ENCODE assay signal across 9 cellular contexts in the genomic region with DNA sequence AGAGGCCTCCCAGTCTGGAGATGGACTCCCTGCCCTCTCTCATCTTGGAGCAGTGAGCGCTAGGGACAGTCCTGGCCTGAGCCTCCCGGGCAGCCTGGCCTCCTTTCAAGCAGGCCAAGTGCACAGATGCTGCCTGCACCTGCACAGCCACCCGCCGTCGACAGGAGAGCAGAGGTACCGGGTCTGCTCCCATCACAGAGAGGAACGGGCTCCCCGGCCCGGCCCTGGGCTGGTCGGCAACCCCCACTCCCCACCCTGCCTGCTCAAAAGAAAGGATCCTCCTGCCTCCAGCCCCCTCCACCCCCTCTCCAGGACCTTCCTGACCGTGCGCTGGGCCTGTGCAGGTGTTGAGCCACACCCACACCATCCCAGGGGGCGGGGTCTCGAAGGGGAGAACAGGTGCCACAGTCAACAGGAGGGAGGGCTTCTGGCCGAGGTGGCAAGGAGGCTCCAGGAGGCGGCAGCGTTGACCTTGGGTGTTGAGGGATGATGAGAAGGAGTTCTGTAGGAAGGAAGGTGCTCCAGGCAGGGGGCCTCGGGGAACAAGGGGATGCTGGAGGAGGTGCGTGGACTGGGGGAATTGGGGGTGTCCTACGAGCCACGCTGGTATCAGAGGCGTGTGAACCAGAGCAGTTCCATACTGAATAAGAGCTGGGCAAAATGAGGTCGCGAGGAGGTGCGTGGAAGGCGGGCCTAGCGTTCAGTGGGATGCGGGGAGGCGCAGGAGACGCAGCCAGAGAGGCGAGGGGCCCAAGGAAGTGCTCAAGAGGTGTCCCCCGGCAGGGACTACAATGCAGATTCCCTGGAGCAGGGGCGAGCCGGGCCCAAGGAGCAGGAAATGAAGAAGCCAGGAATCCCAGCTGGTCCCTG. TPM values are rescaled to one million over a fixed set of nuclear protein-coding genes. Genes with fewer than 3 reads are reported as not detected.
DNase-seq lines count a peak whose midpoint lies in the region; ATAC-seq, FAIRE-seq and TF ChIP-seq lines count a peak whose summit lies in the region.
"Had no signal": no experiment of that assay in that cellular context is flagged by ENCODE, and none has a peak within 500 bp of the region (broad histone marks: within the 10 kb centered on the region; RNA-seq: fewer than 3 reads in every experiment).

No MANE protein-coding gene starts in this region.

- H3K9me3 Mint-ChIP-seq in CD14-positive monocyte, result peaks cover 0 to 4% (median 0%) of the 10 kb centered on the region in 7 donors

- WGBS in iPS DF 6.9 (ENCODE audit: insufficient coverage, insufficient read length), result no CpG with 5 or more reads among the region's 34 CpGs

- H3K4me3 ChIP-seq in HL-60 (replicated peaks; ENCODE audit: insufficient read depth, low read length), result peak overlapping the region; percentile 15
- H3K4me3 ChIP-seq in iPS DF 6.9 (ENCODE audit: low read length), result peak overlapping the region; percentile 29; the same call in 1 of the 2 replicates
- peak overlapping the region; percentile 8 to 35 for H3K4me3 ChIP-seq in tibial artery

- H3K27ac Mint-ChIP-seq in CD14-positive monocyte (peak overlapping the region in 3 of 7 donors; percentile 40 to 75 (median 51)), T-helper 17 cell (no peak overlapping the region)

- no peaks in the 10 kb centered on the region for H3K36me3 Mint-ChIP-seq in CD14-positive monocyte
- H3K36me3 Mint-ChIP-seq in T-helper 17 cell (ENCODE audit: low read depth), result no peaks in the 10 kb centered on the region

- TF ChIP-seq CTCF in CD14-positive monocyte (IDR thresholded peaks at IDR 0.05) (no peak), HL-60 (IDR thresholded peaks at IDR 0.05; ENCODE audit: insufficient read depth, low read length) (no peak), tibial artery (IDR thresholded peaks at IDR 0.05) (no peak)

- ATAC-seq in T-helper 17 cell (no peak), HG03025 (IDR thresholded peaks at IDR 0.05; ENCODE audit: low FRiP score, unreplicated experiment) (no peak)

- H3K27me3 ChIP-seq in HL-60 (ENCODE audit: insufficient read depth, poor library complexity, severe bottlenecking) (no peaks in the 10 kb centered on the region), iPS DF 6.9 (ENCODE audit: control insufficient read depth, insufficient read depth, low read length) (no peaks in the 10 kb centered on the region), tibial artery (peaks cover 6 to 93% of the 10 kb centered on the region in 2 donors)

- no peaks in the 10 kb centered on the region for H3K36me3 ChIP-seq in iPS DF 6.9 (ENCODE audit: control insufficient read depth, insufficient read depth, low read length)
- no peaks in the 10 kb centered on the region for H3K36me3 ChIP-seq in tibial artery

- H3K27me3 Mint-ChIP-seq in CD14-positive monocyte (ENCODE audit: low read depth in 3 of 3), result peaks cover 8 to 64% (median 23%) of the 10 kb centered on the region in 3 donors
- H3K27me3 Mint-ChIP-seq in T-helper 17 cell, result no peaks in the 10 kb centered on the region

- H3K4me3 Mint-ChIP-seq in CD14-positive monocyte (peak overlapping the region; percentile 51 to 86), T-helper 17 cell (peak overlapping the region; percentile 88)

- no peaks in the 10 kb centered on the region for H3K9me3 ChIP-seq in T-helper 17 cell (ENCODE audit: control insufficient read depth, low read length, poor library complexity, severe bottlenecking)
- no peaks in the 10 kb centered on the region for H3K9me3 ChIP-seq in iPS DF 6.9 (ENCODE audit: control insufficient read depth, insufficient read depth, low read length)
- no peaks in the 10 kb centered on the region for H3K9me3 ChIP-seq in tibial artery

- intact Hi-C loops in CD14-positive monocyte (cut with micrococcal nuclease), result loop anchor here in 1 of 2 donors (2.0 to 5.0 kb wide), 3 partner anchors 22 to 313 kb away; a partner anchor contains a TSS
- intact Hi-C loops in tibial artery (cut with DNase I; ENCODE audit: low total_unique reads), result no loop called here

- FAIRE-seq in GM19239 (lab: Jason Lieb, UNC), result no peak

- DNase-seq in CD14-positive monocyte (ENCODE audit: low spot score) (no peak), HL-60 (ENCODE audit: low read depth in 1 of 2, low spot score in 1 of 2) (no peak), T-helper 17 cell (no peak), iPS DF 6.9 (ENCODE audit: low read depth, low spot score) (no peak), tibial artery (no peak), GM19239 (ENCODE audit: insufficient read length, low spot score) (no peak)
- no peak for DNase-seq in activated effector memory CD4-positive, alpha-beta T cell treated with Interleukin-2 at 50 U/mL for 16 hours

- no peak overlapping the region for H3K27ac ChIP-seq in HL-60 (replicated peaks)
- no peak overlapping the region for H3K27ac ChIP-seq in iPS DF 6.9 (ENCODE audit: low read length)
- no peak overlapping the region for H3K27ac ChIP-seq in tibial artery

- peaks cover 6% of the 10 kb centered on the region for H3K4me1 Mint-ChIP-seq in CD14-positive monocyte
- H3K4me1 Mint-ChIP-seq in T-helper 17 cell, result peaks cover 11% of the 10 kb centered on the region

- H3K4me1 ChIP-seq in iPS DF 6.9 (ENCODE audit: control insufficient read depth, insufficient read depth, low read length) (peaks cover 8% of the 10 kb centered on the region; the same call in 1 of the 2 replicates), tibial artery (peaks cover 0 to 33% (median 20%) of the 10 kb centered on the region in 4 donors)

RNA-seq across cellular contexts. Expression of a gene that starts 1.0 kb away (rescaled TPM):
- not detected for polyA plus RNA-seq in CD14-positive monocyte
- total RNA-seq in T-helper 17 cell, result under 1 TPM in 1 of 2 donors, not detected in 1; 0.12 TPM
- polyA plus RNA-seq: esophagus had no signal

RNA-seq across cellular contexts. Expression of a gene that starts 29.8 kb away (rescaled TPM):
- not detected for polyA plus RNA-seq in CD14-positive monocyte
- total RNA-seq in T-helper 17 cell, result under 1 TPM; 0.52 to 0.76 TPM

RNA-seq across cellular contexts. Expression of a gene that starts 46.9 kb away (rescaled TPM):
- polyA plus RNA-seq in CD14-positive monocyte, result under 1 TPM; 0.51 to 0.60 TPM
- 1 to 10 TPM; 4.1 to 8.1 TPM for total RNA-seq in T-helper 17 cell
